Comparison of ENCODE assay signal across 8 cellular contexts in genomic region chr1:225655509-225656258, GRCh38. TPM values are rescaled to one million over a fixed set of nuclear protein-coding genes. Genes with fewer than 3 reads are reported as not detected.
DNase-seq lines count a peak whose midpoint lies in the region; ATAC-seq and TF ChIP-seq lines count a peak whose summit lies in the region.

No MANE protein-coding gene starts in this region.

- ATAC-seq in lower lobe of right lung (no peak), GM19397 (IDR thresholded peaks at IDR 0.05; ENCODE audit: unreplicated experiment) (no peak), HG02973 (IDR thresholded peaks at IDR 0.05; ENCODE audit: unreplicated experiment) (no peak)

- no TSS peak for BruUV-seq in mammary epithelial cell (replicated peaks; lab: Mats Ljungman, UMichigan)

- no peaks in the 10 kb centered on the region for H3K36me3 ChIP-seq in MM.1S (replicated peaks; ENCODE audit: insufficient read depth, low read length)
- H3K36me3 ChIP-seq in mammary epithelial cell (ENCODE audit: insufficient read depth, low read length): no peaks in the 10 kb centered on the region
- H3K36me3 ChIP-seq in lower lobe of right lung: no peaks in the 10 kb centered on the region
- no peaks in the 10 kb centered on the region for H3K36me3 ChIP-seq in uterus

- H3K79me2 ChIP-seq in MM.1S (ENCODE audit: low read length): no peaks in the 10 kb centered on the region
- H3K79me2 ChIP-seq in mammary epithelial cell (ENCODE audit: insufficient read depth, low read length): peaks cover 21% of the 10 kb centered on the region

- H3K9ac ChIP-seq in MM.1S (ENCODE audit: low read length) (no peak overlapping the region), mammary epithelial cell (ENCODE audit: insufficient read depth, low read length) (no peak overlapping the region)

- H4K20me1 ChIP-seq in MM.1S (ENCODE audit: insufficient read depth, low read length) (no peaks in the 10 kb centered on the region), mammary epithelial cell (ENCODE audit: insufficient read depth, low read length) (no peaks in the 10 kb centered on the region)

- CTCF ChIA-PET in mammary epithelial cell (lab: Charles Lee; ENCODE audit: low non-redundant PET): interaction anchor here (0.5 kb wide), 1 partner anchor 45 kb away, joined by 3 read pairs; no protein-coding TSS in a partner anchor

- H3K27me3 ChIP-seq in MM.1S (replicated peaks; ENCODE audit: insufficient read depth, low read length): peaks cover 8% of the 10 kb centered on the region
- no peaks in the 10 kb centered on the region for H3K27me3 ChIP-seq in mammary epithelial cell (ENCODE audit: insufficient read depth, low read length)
- H3K27me3 ChIP-seq in lower lobe of right lung (ENCODE audit: low read depth): no peaks in the 10 kb centered on the region
- no peaks in the 10 kb centered on the region for H3K27me3 ChIP-seq in uterus

- H3K9me3 ChIP-seq in MM.1S (replicated peaks; ENCODE audit: insufficient read depth, low read length): no peaks in the 10 kb centered on the region
- H3K9me3 ChIP-seq in mammary epithelial cell (replicated peaks; ENCODE audit: insufficient read depth, low read length): no peaks in the 10 kb centered on the region
- H3K9me3 ChIP-seq in lower lobe of right lung: no peaks in the 10 kb centered on the region
- H3K9me3 ChIP-seq in uterus: no peaks in the 10 kb centered on the region

- intact Hi-C loops in mammary epithelial cell (cut with micrococcal nuclease): loop anchor here (1.0 to 10.0 kb wide), 3 partner anchors 45 to 319 kb away; no protein-coding TSS in a partner anchor
- intact Hi-C loops in lower lobe of right lung (cut with DNase I): no loop called here
- intact Hi-C loops in uterus (cut with DNase I; ENCODE audit: low total_unique reads): loop anchor here (10.0 kb wide), 1 partner anchor 119 kb away; the partner anchor contains the start of gene SRP9

- 23% methylated on average over 4 of the region's 4 CpGs for WGBS in mammary epithelial cell (ENCODE audit: low coverage, missing lambda C conversion rate)

- peak; percentile 45 for TF ChIP-seq CTCF in MM.1S (IDR thresholded peaks at IDR 0.05; ENCODE audit: low read length)
- no peak for TF ChIP-seq CTCF in mammary epithelial cell (conservative IDR thresholded peaks at IDR 0.05 in 1 of 2, IDR thresholded peaks at IDR 0.05 in 1 of 2; ENCODE audit: extremely low read depth in 1 of 2, insufficient read depth in 1 of 2, low read depth in 1 of 2, low read length in 2 of 2)
- peak; percentile 9 for TF ChIP-seq CTCF in lower lobe of right lung (IDR thresholded peaks at IDR 0.05)
- no peak for TF ChIP-seq CTCF in uterus (IDR thresholded peaks at IDR 0.05)

- no peak for TF ChIP-seq POLR2A in uterus (IDR thresholded peaks at IDR 0.05)

- DNase-seq in DMS53 (lab: John Stamatoyannopoulos, UW) (peak; percentile 49), MM.1S (peak; percentile 43), mammary epithelial cell (peak; percentile 92), lower lobe of right lung (no peak), uterus (peak; percentile 50 to 80)
- no peak for DNase-seq in central memory CD4-positive, alpha-beta T cell

- H2AFZ ChIP-seq in MM.1S (ENCODE audit: low read length) (no peak overlapping the region), mammary epithelial cell (ENCODE audit: low read depth, low read length) (no peak overlapping the region)

- in situ Hi-C loops in mammary epithelial cell (cut with MboI; ENCODE audit: low sequenced_read_pairs in 2 of 2): loop anchor here in 1 of 2 donors (25.0 kb wide), 1 partner anchor 107 kb away; no protein-coding TSS in a partner anchor

- H3K9me2 ChIP-seq in MM.1S (replicated peaks; ENCODE audit: insufficient read depth, low read length): no peaks in the 10 kb centered on the region

- no peak overlapping the region for H3K27ac ChIP-seq in MM.1S (ENCODE audit: low read length)
- peak overlapping the region; percentile 62 for H3K27ac ChIP-seq in mammary epithelial cell (ENCODE audit: insufficient read depth, low read depth, low read length)
- H3K27ac ChIP-seq in lower lobe of right lung: no peak overlapping the region
- H3K27ac ChIP-seq in uterus: peak overlapping the region; percentile 99 to 100

- H3K4me1 ChIP-seq in MM.1S (ENCODE audit: low read length): peaks cover 10% of the 10 kb centered on the region
- H3K4me1 ChIP-seq in mammary epithelial cell (ENCODE audit: insufficient read depth, low read length): peaks cover 37% of the 10 kb centered on the region
- H3K4me1 ChIP-seq in lower lobe of right lung: peaks cover 37% of the 10 kb centered on the region
- H3K4me1 ChIP-seq in uterus: no peaks in the 10 kb centered on the region

- H3K4me2 ChIP-seq in MM.1S (ENCODE audit: low read depth, low read length): no peak overlapping the region
- H3K4me2 ChIP-seq in mammary epithelial cell (ENCODE audit: insufficient read depth, low read depth, low read length): peak overlapping the region; percentile 53

- H3K4me3 ChIP-seq in MM.1S (ENCODE audit: low read length) (no peak overlapping the region), mammary epithelial cell (replicated peaks in 1 of 3; ENCODE audit: insufficient read depth in 1 of 3, low read depth in 2 of 3, low read length in 3 of 3) (no peak overlapping the region), lower lobe of right lung (no peak overlapping the region), uterus (no peak overlapping the region)

- H3F3A ChIP-seq in MM.1S (ENCODE audit: insufficient read depth, low read length): peaks cover 15% of the 10 kb centered on the region

- dilution Hi-C loops in mammary epithelial cell (cut with HindIII; ENCODE audit: low sequenced_read_pairs): no loop called here

RNA-seq across cellular contexts. Expression of gene ENAH, which starts 2.8 kb away (rescaled TPM):
- total RNA-seq in mammary epithelial cell (100 to 1,000 TPM; 109 to 117 TPM), lower lobe of right lung (51.4 TPM), uterus (100 to 1,000 TPM in 1 of 4 donors, 10 to 100 TPM in 3; 22.9 to 109 (median 78.3) TPM)
- polyA plus RNA-seq in mammary epithelial cell: 37.1 TPM
- polyA minus RNA-seq in mammary epithelial cell: 48.6 TPM

Comparison
In these comparisons a context has a peak if more than half of its experiments do, and no peak if none do; other contexts are left out.
1. DNase-seq: peak in DMS53 (single experiment), MM.1S (single experiment), mammary epithelial cell (single experiment) and uterus (2 of 2); none in lower lobe of right lung (single experiment) and central memory CD4-positive, alpha-beta T cell (single experiment).
2. H3K27ac ChIP-seq: peak in mammary epithelial cell (single experiment) and uterus (2 of 2); none in MM.1S (single experiment) and lower lobe of right lung (single experiment).
3. CTCF ChIP-seq: peak in MM.1S (single experiment) and lower lobe of right lung (single experiment); none in mammary epithelial cell (0 of 2) and uterus (0 of 4).